ENCODE assay signal across 15 cellular contexts in genomic region chr1:226732856-226733291, GRCh38. TPM values are rescaled to one million over a fixed set of nuclear protein-coding genes. Genes with fewer than 3 reads are reported as not detected.
DNase-seq lines count a peak whose midpoint lies in the region; ATAC-seq, FAIRE-seq and TF ChIP-seq lines count a peak whose summit lies in the region.
"Had no signal": no experiment of that assay in that cellular context is flagged by ENCODE, and none has a peak within 500 bp of the region (broad histone marks: within the 10 kb centered on the region; RNA-seq: fewer than 3 reads in every experiment).

No MANE protein-coding gene starts in this region.

- H3K4me2 ChIP-seq in OCI-LY1 (ENCODE audit: low read length) (peak overlapping the region; percentile 89), HepG2 (ENCODE audit: low read depth, low read length) (no peak overlapping the region)

- TF ChIP-seq CTCF in CD8-positive, alpha-beta T cell (IDR thresholded peaks at IDR 0.05) = no peak
- TF ChIP-seq CTCF in OCI-LY1 (IDR thresholded peaks at IDR 0.05; ENCODE audit: low read length) (peak; percentile 18; the same call in 1 of the 2 replicates), endodermal cell (conservative IDR thresholded peaks at IDR 0.05) (no peak), psoas muscle (IDR thresholded peaks at IDR 0.05) (no peak), HepG2 (CRISPR knock-in tag; IDR thresholded peaks at IDR 0.05) (no peak)

- in situ Hi-C loops in HepG2 (cut with HindIII; ENCODE audit: extremely low pct_ligation_motif_present, low pct_unique_long_range_greater_than_20kb) = no loop called here

- intact Hi-C loops in CD8-positive, alpha-beta T cell (cut with DNase I, micrococcal nuclease) = loop anchor here (1.0 to 10.0 kb wide), 5 partner anchors 9 to 1352 kb away; partner anchors contain the start of genes ARF1 (in 1 of the 2), COQ8A (in 1 of the 2) and H3-3A (in 1 of the 2)
- intact Hi-C loops in psoas muscle (cut with DNase I) (no loop called here), HepG2 (cut with micrococcal nuclease; ENCODE audit: unreplicated experiment) (no loop called here)

- POLR2A ChIA-PET in CD8-positive, alpha-beta T cell (lab: Charles Lee) = interaction anchor here (0.7 to 2.7 kb wide), 5 partner anchors 8 to 89 kb away, joined by 3 to 8 read pairs (median 3); no protein-coding TSS in a partner anchor
- POLR2A ChIA-PET in HepG2 (lab: Yijun Ruan, JAX) = no interaction called here

- H3K9ac ChIP-seq in OCI-LY1 (ENCODE audit: low read length) = peak overlapping the region; percentile 99
- no peak overlapping the region for H3K9ac ChIP-seq in endodermal cell (ENCODE audit: extremely low read depth, low read length, poor library complexity, severe bottlenecking)
- H3K9ac ChIP-seq in HepG2 (ENCODE audit: insufficient read depth, low read depth, low read length) = no peak overlapping the region

- TF ChIP-seq EP300 in HepG2 (IDR thresholded peaks at IDR 0.05; ENCODE audit: low read depth in 2 of 2, low read length in 2 of 2) (no peak), HepG2 (CRISPR knock-in tag; IDR thresholded peaks at IDR 0.05; ENCODE audit: borderline replicate concordance) (no peak)

- no peak for FAIRE-seq in HepG2 (lab: Jason Lieb, UNC)
- FAIRE-seq: H54 had no signal

- peak; percentile 2 for ATAC-seq in CD8-positive, alpha-beta T cell
- no peak for ATAC-seq in psoas muscle
- ATAC-seq in HepG2 = no peak
- ATAC-seq: foreskin keratinocyte had no signal

- H4K20me1 ChIP-seq in OCI-LY1 (ENCODE audit: insufficient read depth, low read length) = no peaks in the 10 kb centered on the region
- 0 out of 2 replicates have a peak, but pooled peaks cover 2% of the 10 kb centered on the region for H4K20me1 ChIP-seq in HepG2 (ENCODE audit: insufficient read depth, low read length)

- TF ChIP-seq POLR2A in HepG2 (IDR thresholded peaks at IDR 0.05; ENCODE audit: insufficient read depth in 1 of 2, low read depth in 2 of 2, low read length in 2 of 2) = no peak

- peak overlapping the region; percentile 99 for H3K4me3 ChIP-seq in CD8-positive, alpha-beta T cell (ENCODE audit: low read depth, low read length)
- H3K4me3 ChIP-seq in OCI-LY1 (ENCODE audit: low read depth, low read length, poor library complexity, severe bottlenecking) (peak overlapping the region; percentile 82), endodermal cell (ENCODE audit: low read length) (peak overlapping the region; percentile 30), psoas muscle (peak overlapping the region; percentile 94), HepG2 (replicated peaks in 1 of 3; ENCODE audit: insufficient read depth in 1 of 3, low read depth in 2 of 3, low read length in 3 of 3) (no peak overlapping the region)
- H3K4me3 ChIP-seq: thyroid gland had no signal

- no peak overlapping the region for H2AFZ ChIP-seq in OCI-LY1 (ENCODE audit: low read length)
- no peak overlapping the region for H2AFZ ChIP-seq in HepG2 (ENCODE audit: low read length)

- H3K9me3 ChIP-seq in CD8-positive, alpha-beta T cell (ENCODE audit: low read length) = no peaks in the 10 kb centered on the region
- H3K9me3 ChIP-seq in OCI-LY1 (ENCODE audit: low read length) (no peaks in the 10 kb centered on the region), endodermal cell (ENCODE audit: control insufficient read depth, low read length) (no peaks in the 10 kb centered on the region), psoas muscle (no peaks in the 10 kb centered on the region), HepG2 (ENCODE audit: low read length) (no peaks in the 10 kb centered on the region)
- H3K9me3 ChIP-seq: thyroid gland had no signal

- H3K36me3 ChIP-seq in CD8-positive, alpha-beta T cell (ENCODE audit: insufficient read depth, low read length) = peaks cover 36% of the 10 kb centered on the region
- H3K36me3 ChIP-seq in OCI-LY1 (ENCODE audit: insufficient read depth, low read length) (peaks cover 89% of the 10 kb centered on the region), endodermal cell (ENCODE audit: control insufficient read depth, insufficient read depth, low read length) (peaks cover 57% of the 10 kb centered on the region), psoas muscle (ENCODE audit: insufficient read depth in 1 of 2, low read depth in 1 of 2) (peaks cover 0 to 17% of the 10 kb centered on the region in 2 donors), HepG2 (replicated peaks in 1 of 2; ENCODE audit: control insufficient read depth in 1 of 2, insufficient read depth in 2 of 2, low read length in 2 of 2) (no peaks in the 10 kb centered on the region)
- H3K36me3 ChIP-seq: brain microvascular endothelial cell, thyroid gland had no signal

- no peaks in the 10 kb centered on the region for H3K9me3 Mint-ChIP-seq in CD8-positive, alpha-beta T cell
- H3K9me3 Mint-ChIP-seq in endodermal cell = no peaks in the 10 kb centered on the region

- peaks cover 63% of the 10 kb centered on the region for H3K4me1 Mint-ChIP-seq in CD8-positive, alpha-beta T cell (ENCODE audit: low read depth)
- peaks cover 48% of the 10 kb centered on the region for H3K4me1 Mint-ChIP-seq in endodermal cell

- peaks cover 92% of the 10 kb centered on the region for H3K79me2 ChIP-seq in OCI-LY1 (ENCODE audit: insufficient read depth, low read length)
- H3K79me2 ChIP-seq in HepG2 (ENCODE audit: insufficient read depth, low read length) = no peaks in the 10 kb centered on the region

- H3K27ac Mint-ChIP-seq in CD8-positive, alpha-beta T cell = peak overlapping the region; percentile 94
- no peak overlapping the region for H3K27ac Mint-ChIP-seq in endodermal cell

- DNase-seq in CD8-positive, alpha-beta T cell = no peak
- DNase-seq in endodermal cell (no peak), psoas muscle (no peak), DMS 273 treated with DMSO at 0.1 percent for 48 hours (lab: John Stamatoyannopoulos, UW) (no peak), cerebellar cortex (ENCODE audit: low spot score) (no peak), HepG2 (ENCODE audit: low spot score) (no peak), SIG-M5 treated with dmso at 0.1 percent for 504 hours (lab: John Stamatoyannopoulos, UW; ENCODE audit: unreplicated experiment) (no peak)
- DNase-seq: activated CD4-positive, CD25-positive, alpha-beta regulatory T cell treated with anti-CD3 and anti-CD28 coated beads, Interleukin-2, amount 50 U/mL, for 72 hours; brain microvascular endothelial cell; foreskin keratinocyte; mesendoderm; NCI-H187 had no signal

- no TSS peak for BruUV-seq in HepG2 (replicated peaks; lab: Mats Ljungman, UMichigan)

- H3K4me1 ChIP-seq in CD8-positive, alpha-beta T cell (ENCODE audit: insufficient read depth, low read length) = peaks cover 40% of the 10 kb centered on the region
- H3K4me1 ChIP-seq in OCI-LY1 (ENCODE audit: insufficient read depth, low read length, severe bottlenecking) (peaks cover 93% of the 10 kb centered on the region), endodermal cell (ENCODE audit: control insufficient read depth, insufficient read depth, low read length) (peaks cover 16% of the 10 kb centered on the region), psoas muscle (peaks cover 32% of the 10 kb centered on the region), HepG2 (ENCODE audit: insufficient read depth, low read length) (peaks cover 3% of the 10 kb centered on the region)
- H3K4me1 ChIP-seq: foreskin keratinocyte had no signal

- peaks cover 88% of the 10 kb centered on the region for H3K36me3 Mint-ChIP-seq in CD8-positive, alpha-beta T cell
- H3K36me3 Mint-ChIP-seq in endodermal cell (ENCODE audit: low read depth) = peaks cover 54% of the 10 kb centered on the region

- 91% methylated on average over 3 to 4 of the region's 4 CpGs for WGBS in endodermal cell (ENCODE audit: insufficient coverage in 1 of 2, insufficient read length in 1 of 2), 2 experiments
- 74 to 78% (median 75%) methylated on average over 4 of the region's 4 CpGs for WGBS in psoas muscle, 3 donors
- WGBS in HepG2 (ENCODE audit: low lambda C conversion rate) = 1% methylated on average over 4 of the region's 4 CpGs

- TF ChIP-seq RAD21 in HepG2 (CRISPR knock-in tag; IDR thresholded peaks at IDR 0.05) = no peak

- no peaks in the 10 kb centered on the region for H3K9me2 ChIP-seq in OCI-LY1 (ENCODE audit: low read depth, low read length)

- CTCF ChIA-PET in CD8-positive, alpha-beta T cell (lab: Charles Lee) = interaction anchor here (0.6 to 1.8 kb wide), 11 partner anchors 13 to 100 kb away, joined by 3 to 7 read pairs (median 4); no protein-coding TSS in a partner anchor
- CTCF ChIA-PET in HepG2 (lab: Yijun Ruan, JAX; ENCODE audit: low intra/inter-chr PET ratio, low total read pairs) = no interaction called here

- H3K27me3 ChIP-seq in CD8-positive, alpha-beta T cell (ENCODE audit: insufficient read depth, low read length) = no peaks in the 10 kb centered on the region
- H3K27me3 ChIP-seq in OCI-LY1 (ENCODE audit: insufficient read depth, low read length) (no peaks in the 10 kb centered on the region), endodermal cell (ENCODE audit: control insufficient read depth, insufficient read depth, low read length, poor library complexity, severe bottlenecking) (no peaks in the 10 kb centered on the region), psoas muscle (ENCODE audit: insufficient read depth in 3 of 3, low read length in 2 of 3) (no peaks in the 10 kb centered on the region), HepG2 (ENCODE audit: control insufficient read depth in 1 of 2, insufficient read depth in 2 of 2, low read length in 2 of 2) (peaks cover 3 to 61% of the 10 kb centered on the region in 2 experiments)
- H3K27me3 ChIP-seq: brain microvascular endothelial cell, foreskin keratinocyte, thyroid gland had no signal

- peak overlapping the region; percentile 94 for H3K4me3 Mint-ChIP-seq in CD8-positive, alpha-beta T cell
- no peak overlapping the region for H3K4me3 Mint-ChIP-seq in endodermal cell

- 0 out of 2 replicates have a peak, but pooled peaks cover 3% of the 10 kb centered on the region for H3F3A ChIP-seq in OCI-LY1 (ENCODE audit: insufficient read depth, low read length)

- peak overlapping the region; percentile 98 for H3K27ac ChIP-seq in CD8-positive, alpha-beta T cell (ENCODE audit: low read depth, low read length)
- H3K27ac ChIP-seq in OCI-LY1 (ENCODE audit: low read depth, low read length, poor library complexity, severe bottlenecking) = peak overlapping the region; percentile 95
- H3K27ac ChIP-seq in endodermal cell (ENCODE audit: low read depth, low read length) = no peak overlapping the region
- H3K27ac ChIP-seq in psoas muscle = no peak overlapping the region
- no peak overlapping the region for H3K27ac ChIP-seq in HepG2 (ENCODE audit: extremely low read length, insufficient read depth, low read length)
- H3K27ac ChIP-seq: brain microvascular endothelial cell, foreskin keratinocyte had no signal

- no peaks in the 10 kb centered on the region for H3K27me3 Mint-ChIP-seq in CD8-positive, alpha-beta T cell (ENCODE audit: low read depth)
- peaks cover 1% of the 10 kb centered on the region for H3K27me3 Mint-ChIP-seq in endodermal cell (ENCODE audit: insufficient read depth)

RNA-seq across cellular contexts. Expression of gene ITPKB, which starts 6.2 kb away (rescaled TPM):
- 100 to 1,000 TPM; 504 to 516 TPM for total RNA-seq in CD8-positive, alpha-beta T cell
- 10 to 100 TPM; 22.4 to 28.3 TPM for total RNA-seq in endodermal cell
- polyA plus RNA-seq in endodermal cell (2013, experiment 1 of 2) = 12.3 TPM
- polyA plus RNA-seq in endodermal cell (2013, experiment 2 of 2) = 12.3 TPM
- total RNA-seq in psoas muscle = 10 to 100 TPM in 3 of 4 donors, 1 to 10 TPM in 1; 7.7 to 14.1 (median 12.3) TPM
- 1 to 10 TPM; 3.9 to 8.9 (median 8.4) TPM for polyA plus RNA-seq in psoas muscle
- not detected in 2 replicates for total RNA-seq in HepG2 (2016; rRNA removed; fragmentation: Illumina TruSeq; extraction: Trizol)
- not detected in 2 replicates for total RNA-seq in HepG2 (2016; cell fraction: cytosol; rRNA removed; fragmentation: Illumina TruSeq; extraction: Trizol; ENCODE audit: low read depth)
- total RNA-seq in HepG2 (2016; cell fraction: insoluble cytoplasmic fraction; rRNA removed; fragmentation: Illumina TruSeq; extraction: Trizol) = not detected in 2 replicates
- not detected in 2 replicates for total RNA-seq in HepG2 (2016; cell fraction: membrane; rRNA removed; fragmentation: Illumina TruSeq; extraction: Trizol)
- total RNA-seq in HepG2 (2016; cell fraction: nucleus; rRNA removed; fragmentation: Illumina TruSeq; extraction: Trizol) = not detected in 2 replicates
- not detected in 2 replicates for polyA plus RNA-seq in HepG2 (2011; rRNA removed)
- polyA plus RNA-seq in HepG2 (2011; cell fraction: cytosol; rRNA removed) = not detected in 2 replicates
- not detected in 2 replicates for polyA plus RNA-seq in HepG2 (2011; cell fraction: nucleus; rRNA removed)
- polyA plus RNA-seq in HepG2 (2012) = not detected in 2 replicates
- not detected in 2 replicates for polyA plus RNA-seq in HepG2 (2016; cell fraction: cytosol; fragmentation: Illumina TruSeq; extraction: Trizol; ENCODE audit: low read depth)
- not detected in 2 replicates for polyA plus RNA-seq in HepG2 (2016; cell fraction: insoluble cytoplasmic fraction; fragmentation: Illumina TruSeq; extraction: Trizol; ENCODE audit: low read depth)
- polyA plus RNA-seq in HepG2 (2016; cell fraction: membrane; fragmentation: Illumina TruSeq; extraction: Trizol; ENCODE audit: low read depth) = not detected in 2 replicates
- polyA plus RNA-seq in HepG2 (2016; cell fraction: nucleus; fragmentation: Illumina TruSeq; extraction: Trizol; ENCODE audit: insufficient read depth, low read depth) = not detected in 2 replicates
- 0.84 TPM in 1 of 2 replicates, not detected in the other for polyA minus RNA-seq in HepG2 (2011; rRNA and poly(A)+ RNA removed; ENCODE audit: low replicate concordance)
- polyA minus RNA-seq in HepG2 (2011; cell fraction: cytosol; rRNA and poly(A)+ RNA removed) = not detected in 2 replicates
- polyA minus RNA-seq in HepG2 (2011; cell fraction: nucleus; rRNA and poly(A)+ RNA removed) = not detected in 2 replicates

Comparison
In these comparisons a context has a peak if more than half of its experiments do, and no peak if none do; other contexts are left out.
1. H3K27ac ChIP-seq: peak in CD8-positive, alpha-beta T cell (single experiment) and OCI-LY1 (single experiment); none in endodermal cell (single experiment), psoas muscle (single experiment) and HepG2 (single experiment).
2. H3K4me3 ChIP-seq: peak in CD8-positive, alpha-beta T cell (single experiment), OCI-LY1 (single experiment), endodermal cell (single experiment) and psoas muscle (single experiment); none in HepG2 (0 of 3).
3. RNA of gene ITPKB, which starts 6.2 kb away (total RNA-seq): 504 to 516 TPM in CD8-positive, alpha-beta T cell; 22.4 to 28.3 TPM in endodermal cell, 7.7 to 14.1 TPM in psoas muscle and not detected in HepG2; every median in the first group is over 10 times any median in the second.
4. intact Hi-C loops: an anchor here in CD8-positive, alpha-beta T cell (1.0 to 10.0 kb wide); none called in psoas muscle and HepG2.